Comparison of ENCODE assay signal across 8 cellular contexts in the genomic region with DNA sequence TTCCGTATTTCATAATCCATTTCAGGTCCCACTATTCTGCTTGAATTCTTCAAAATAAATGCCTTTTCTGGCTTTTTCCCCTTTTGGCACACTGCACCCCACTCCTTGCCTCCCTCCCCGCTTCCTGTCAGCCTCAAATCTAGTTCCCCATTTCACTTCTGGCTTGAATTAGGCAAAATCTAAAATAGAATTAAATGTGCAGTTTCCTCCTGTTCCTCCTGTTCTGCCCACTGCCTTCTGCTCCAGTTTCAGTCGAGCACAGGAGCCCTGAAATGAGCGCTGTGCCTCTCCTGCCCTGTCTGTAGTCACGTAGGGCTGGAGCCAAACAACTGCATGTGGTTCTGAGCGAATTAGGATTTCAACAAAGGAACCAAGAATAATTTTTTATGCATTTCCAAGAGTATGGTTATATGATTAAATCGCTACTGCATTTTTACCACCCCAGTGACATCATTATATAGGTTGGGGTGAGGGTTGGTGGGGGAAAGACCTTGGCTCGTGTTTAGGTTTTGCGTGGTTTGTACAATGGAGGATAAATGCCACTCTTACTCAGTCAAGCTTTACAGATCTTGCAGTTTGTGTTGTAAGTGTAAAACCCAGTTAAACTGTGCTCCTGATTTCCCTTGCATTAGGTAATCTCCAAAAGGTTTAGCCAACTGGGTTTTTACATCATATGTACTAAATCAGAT.
A peak's percentile ranks its signal among the peaks of the same experiment; 100 is the strongest.
DNase-seq lines count a peak whose midpoint lies in the region; ATAC-seq and TF ChIP-seq lines count a peak whose summit lies in the region.

No MANE protein-coding gene starts in this region.

- H3K9me3 Mint-ChIP-seq in effector memory CD8-positive, alpha-beta T cell, result no peaks in the 10 kb centered on the region

- ATAC-seq in effector memory CD8-positive, alpha-beta T cell (replicated peaks), result peak; percentile 25
- ATAC-seq in HG02623 (IDR thresholded peaks at IDR 0.05; ENCODE audit: unreplicated experiment) (no peak), GM18520 (IDR thresholded peaks at IDR 0.05; ENCODE audit: unreplicated experiment) (no peak)

- peaks cover 8% of the 10 kb centered on the region for H3K4me1 ChIP-seq in rectal smooth muscle tissue (ENCODE audit: control insufficient read depth, insufficient read depth, low read length)

- peak overlapping the region; percentile 89 to 90 for H3K27ac Mint-ChIP-seq in effector memory CD8-positive, alpha-beta T cell

- H3K4me1 Mint-ChIP-seq in effector memory CD8-positive, alpha-beta T cell (ENCODE audit: low read depth in 2 of 2), result peaks cover 39 to 42% of the 10 kb centered on the region in 2 donors

- DNase-seq in GM10266 (ENCODE audit: extremely low spot score), result peak; percentile 17
- DNase-seq in SKM-1 treated with dmso at 0.1 percent for 144 hours (lab: John Stamatoyannopoulos, UW; ENCODE audit: unreplicated experiment), result peak; percentile 74
- DNase-seq in effector memory CD8-positive, alpha-beta T cell, result no peak
- no peak for DNase-seq in GOT3 (lab: John Stamatoyannopoulos, UW)
- DNase-seq in A172 (ENCODE audit: low spot score), result no peak

- H3K4me3 ChIP-seq in rectal smooth muscle tissue (ENCODE audit: low read length), result no peak overlapping the region

- H3K4me3 Mint-ChIP-seq in effector memory CD8-positive, alpha-beta T cell, result peak overlapping the region; percentile 61 to 62

- H3K27me3 ChIP-seq in rectal smooth muscle tissue (ENCODE audit: control insufficient read depth, insufficient read depth, low read length), result no peaks in the 10 kb centered on the region

- peaks cover 18% of the 10 kb centered on the region for H3K36me3 ChIP-seq in rectal smooth muscle tissue (ENCODE audit: control insufficient read depth, insufficient read depth, low read length)

- peaks cover 27% of the 10 kb centered on the region for H3K36me3 Mint-ChIP-seq in effector memory CD8-positive, alpha-beta T cell (ENCODE audit: insufficient read depth)

- H3K9ac ChIP-seq in rectal smooth muscle tissue (ENCODE audit: low read length), result no peak overlapping the region

- no peak for TF ChIP-seq CTCF in GM10266 (IDR thresholded peaks at IDR 0.05; ENCODE audit: control insufficient read depth, insufficient read depth, low read depth, missing control alignments)

- peak overlapping the region; percentile 12 for H3K27ac ChIP-seq in rectal smooth muscle tissue (ENCODE audit: low read depth, low read length)

- no peaks in the 10 kb centered on the region for H3K27me3 Mint-ChIP-seq in effector memory CD8-positive, alpha-beta T cell

Comparison
In these comparisons a context has a peak if more than half of its experiments do, and no peak if none do; other contexts are left out.
1. DNase-seq: peak in GM10266 (single experiment) and SKM-1 treated with dmso at 0.1 percent for 144 hours (single experiment); none in effector memory CD8-positive, alpha-beta T cell (0 of 3), GOT3 (single experiment) and A172 (single experiment).